ENCODE assay signal across 10 cellular contexts in the genomic region with DNA sequence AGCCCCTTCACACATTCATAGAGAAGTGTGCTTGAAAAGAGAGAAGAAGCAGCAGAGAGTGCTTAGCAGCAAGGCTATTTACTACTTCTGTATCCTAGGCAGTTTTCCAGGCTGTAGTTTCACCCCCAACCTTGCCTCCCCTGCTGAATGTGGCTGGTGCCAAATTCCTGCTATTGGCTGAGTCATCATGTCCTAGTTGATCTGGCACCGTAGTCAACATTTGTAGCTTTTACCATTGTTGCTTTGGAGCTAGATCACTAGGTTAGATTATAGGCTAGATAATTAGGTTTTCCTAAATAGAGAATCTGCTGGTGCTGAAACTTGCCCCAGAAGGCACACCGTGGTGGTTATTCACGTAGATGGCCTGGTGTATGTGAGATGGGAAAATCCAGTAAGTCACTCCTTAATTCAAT. TPM values are rescaled to one million over a fixed set of nuclear protein-coding genes. Genes with fewer than 3 reads are reported as not detected.
DNase-seq lines count a peak whose midpoint lies in the region; ATAC-seq and TF ChIP-seq lines count a peak whose summit lies in the region.
"Had no signal": no experiment of that assay in that cellular context is flagged by ENCODE, and none has a peak within 500 bp of the region (broad histone marks: within the 10 kb centered on the region; RNA-seq: fewer than 3 reads in every experiment).

No MANE protein-coding gene starts in this region.

- TF ChIP-seq CTCF in hepatocyte (IDR thresholded peaks at IDR 0.05; ENCODE audit: poor library complexity) = no peak
- no peak for TF ChIP-seq CTCF in smooth muscle cell (IDR thresholded peaks at IDR 0.05; ENCODE audit: borderline replicate concordance, insufficient read depth, poor library complexity, severe bottlenecking)
- no peak for TF ChIP-seq CTCF in CD8-positive, alpha-beta T cell (IDR thresholded peaks at IDR 0.05)

- no peak overlapping the region for H3K4me3 Mint-ChIP-seq in CD8-positive, alpha-beta T cell
- H3K4me3 Mint-ChIP-seq: B cell; T-helper 1 cell treated with Interleukin-12 subunit alpha and Interleukin-12 subunit beta and Interleukin-4 antibody, amounts not matched to agents 30 μg/mL and 1 μg/mL, for 36 hours had no signal

- 38% methylated on average over 3 of the region's 3 CpGs for WGBS in hepatocyte (ENCODE audit: low lambda C conversion rate, missing lambda C conversion rate)
- 17% methylated on average over 3 of the region's 3 CpGs for WGBS in smooth muscle cell (ENCODE audit: low lambda C conversion rate)

- H3K4me1 Mint-ChIP-seq in CD8-positive, alpha-beta T cell (ENCODE audit: low read depth) = no peaks in the 10 kb centered on the region

- H3K79me2 ChIP-seq in hepatocyte (peaks cover 72% of the 10 kb centered on the region), smooth muscle cell (ENCODE audit: low read depth) (peaks cover 88% of the 10 kb centered on the region)

- peaks cover 2% of the 10 kb centered on the region for H3K9me3 Mint-ChIP-seq in CD8-positive, alpha-beta T cell
- H3K9me3 Mint-ChIP-seq: T-helper 1 cell treated with Interleukin-12 subunit alpha and Interleukin-12 subunit beta and Interleukin-4 antibody, amounts not matched to agents 30 μg/mL and 1 μg/mL, for 36 hours had no signal

- H3K4me1 ChIP-seq in hepatocyte (ENCODE audit: insufficient read depth) = peaks cover 11% of the 10 kb centered on the region
- H3K4me1 ChIP-seq in smooth muscle cell (ENCODE audit: low read depth) = peaks cover 19% of the 10 kb centered on the region
- no peaks in the 10 kb centered on the region for H3K4me1 ChIP-seq in CD8-positive, alpha-beta T cell (ENCODE audit: insufficient read depth, low read length)

- H2AFZ ChIP-seq in hepatocyte (no peak overlapping the region), smooth muscle cell (ENCODE audit: low read depth) (no peak overlapping the region)

- POLR2A ChIA-PET in CD8-positive, alpha-beta T cell (lab: Charles Lee) = no interaction called here

- H3K4me3 ChIP-seq in hepatocyte (no peak overlapping the region), smooth muscle cell (no peak overlapping the region)
- no peak overlapping the region for H3K4me3 ChIP-seq in CD8-positive, alpha-beta T cell (ENCODE audit: low read depth, low read length)

- DNase-seq in NCI-H1694 treated with DMSO at 0.1 percent for 48 hours (lab: John Stamatoyannopoulos, UW) = peak; percentile 12
- DNase-seq in NCI-H1694 (lab: John Stamatoyannopoulos, UW) = no peak
- DNase-seq in hepatocyte (ENCODE audit: low spot score) = peak; percentile 45
- DNase-seq in smooth muscle cell (lab: John Stamatoyannopoulos, UW; ENCODE audit: unreplicated experiment) = no peak
- no peak for DNase-seq in NCI-H2227 treated with DMSO at 0.1 percent for 48 hours (lab: John Stamatoyannopoulos, UW)
- DNase-seq in CD8-positive, alpha-beta T cell = no peak
- no peak for DNase-seq in NCI-H526 treated with DMSO at 0.1 percent for 48 hours (lab: John Stamatoyannopoulos, UW)

- H3K4me2 ChIP-seq in hepatocyte = peak overlapping the region; percentile 41
- peak overlapping the region; percentile 53 for H3K4me2 ChIP-seq in smooth muscle cell

- H3K27me3 ChIP-seq in hepatocyte (no peaks in the 10 kb centered on the region), smooth muscle cell (ENCODE audit: low read depth) (no peaks in the 10 kb centered on the region)
- no peaks in the 10 kb centered on the region for H3K27me3 ChIP-seq in CD8-positive, alpha-beta T cell (ENCODE audit: insufficient read depth, low read length)

- no peak for ATAC-seq in CD8-positive, alpha-beta T cell

- no peak overlapping the region for H3K27ac Mint-ChIP-seq in CD8-positive, alpha-beta T cell
- H3K27ac Mint-ChIP-seq: B cell; T-helper 1 cell treated with Interleukin-12 subunit alpha and Interleukin-12 subunit beta and Interleukin-4 antibody, amounts not matched to agents 30 μg/mL and 1 μg/mL, for 36 hours had no signal

- intact Hi-C loops in CD8-positive, alpha-beta T cell (cut with DNase I, micrococcal nuclease) = no loop called here

- H3K9me3 ChIP-seq in hepatocyte (ENCODE audit: low read depth) = no peaks in the 10 kb centered on the region
- no peaks in the 10 kb centered on the region for H3K9me3 ChIP-seq in smooth muscle cell (replicated peaks; ENCODE audit: low read depth)
- H3K9me3 ChIP-seq in CD8-positive, alpha-beta T cell (ENCODE audit: low read length) = no peaks in the 10 kb centered on the region

- H3K27ac ChIP-seq in angular gyrus (ENCODE audit: low read depth, low read length) = peak overlapping the region; percentile 8
- peak overlapping the region; percentile 69 for H3K27ac ChIP-seq in hepatocyte
- peak overlapping the region; percentile 72 for H3K27ac ChIP-seq in smooth muscle cell (ENCODE audit: low read depth)
- no peak overlapping the region for H3K27ac ChIP-seq in CD8-positive, alpha-beta T cell (ENCODE audit: low read depth, low read length)

- H4K20me1 ChIP-seq in hepatocyte (ENCODE audit: insufficient read depth, poor library complexity, severe bottlenecking) = no peaks in the 10 kb centered on the region
- peaks cover 13% of the 10 kb centered on the region for H4K20me1 ChIP-seq in smooth muscle cell (ENCODE audit: low read depth)

- no peaks in the 10 kb centered on the region for H3K27me3 Mint-ChIP-seq in CD8-positive, alpha-beta T cell (ENCODE audit: low read depth)
- H3K27me3 Mint-ChIP-seq: B cell had no signal

- H3F3A ChIP-seq in smooth muscle cell (ENCODE audit: low read depth) = peaks cover 4% of the 10 kb centered on the region

- H3K36me3 ChIP-seq in hepatocyte (replicated peaks; ENCODE audit: insufficient read depth, low read depth) = no peaks in the 10 kb centered on the region
- no peaks in the 10 kb centered on the region for H3K36me3 ChIP-seq in smooth muscle cell (ENCODE audit: low read depth)
- H3K36me3 ChIP-seq in CD8-positive, alpha-beta T cell (ENCODE audit: insufficient read depth, low read length) = no peaks in the 10 kb centered on the region

- peak overlapping the region; percentile 7 for H3K9ac ChIP-seq in smooth muscle cell (ENCODE audit: low read depth)

- no peaks in the 10 kb centered on the region for H3K36me3 Mint-ChIP-seq in CD8-positive, alpha-beta T cell

- no peaks in the 10 kb centered on the region for H3K9me2 ChIP-seq in hepatocyte (replicated peaks; ENCODE audit: insufficient read depth)

- CTCF ChIA-PET in CD8-positive, alpha-beta T cell (lab: Charles Lee) = no interaction called here

RNA-seq across cellular contexts. Expression of gene ARHGAP42, which starts 32.7 kb away (rescaled TPM):
- total RNA-seq in hepatocyte (26.5 and 36.0 TPM in 2 replicates), smooth muscle cell (49.3 and 53.4 TPM in 2 replicates)
- polyA plus RNA-seq in hepatocyte (8.7 and 11.5 TPM in 2 replicates), smooth muscle cell (12.2 and 12.7 TPM in 2 replicates)
- under 1 TPM; 0.06 to 0.38 TPM for total RNA-seq in CD8-positive, alpha-beta T cell

Comparison
In these comparisons a context has a peak if more than half of its experiments do, and no peak if none do; other contexts are left out.
1. DNase-seq: peak in NCI-H1694 treated with DMSO at 0.1 percent for 48 hours (single experiment) and hepatocyte (single experiment); none in NCI-H1694 (single experiment), smooth muscle cell (single experiment), NCI-H2227 treated with DMSO at 0.1 percent for 48 hours (single experiment), CD8-positive, alpha-beta T cell (0 of 7) and NCI-H526 treated with DMSO at 0.1 percent for 48 hours (single experiment).
2. RNA of gene ARHGAP42, which starts 32.7 kb away (total RNA-seq): 49.3 to 53.4 TPM in smooth muscle cell and 26.5 to 36.0 TPM in hepatocyte; 0.06 to 0.38 TPM in CD8-positive, alpha-beta T cell; every median in the first group is over 10 times any median in the second.